1 cellular context compared by ENCODE assay signal in the genomic region with DNA sequence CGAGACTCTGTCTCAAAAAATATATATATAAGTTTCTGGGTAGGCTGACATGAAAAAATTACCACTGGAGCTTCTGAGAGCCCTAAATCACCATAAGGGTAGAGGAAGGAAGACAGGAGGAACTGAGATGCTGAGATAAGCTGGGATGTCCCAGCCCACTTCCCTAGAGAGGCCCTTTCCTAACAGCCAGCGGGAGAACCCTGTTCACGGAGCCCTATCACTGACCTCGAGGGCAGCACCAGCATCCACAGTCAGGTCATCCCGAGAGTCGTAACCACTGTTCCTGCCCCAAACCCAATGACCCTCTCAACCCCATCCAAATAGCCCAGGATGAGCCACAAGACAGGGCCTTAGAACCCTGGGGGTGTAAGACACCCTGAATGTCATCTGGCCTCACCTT.
TF ChIP-seq lines count a peak whose summit lies in the region.

No MANE protein-coding gene starts in this region.

TF ChIP-seq in K562, 482 proteins besides CTCF, POLR2A, EP300 and RAD21 (continued from another document and continues in another):
- TF ChIP-seq, protein P1, sequence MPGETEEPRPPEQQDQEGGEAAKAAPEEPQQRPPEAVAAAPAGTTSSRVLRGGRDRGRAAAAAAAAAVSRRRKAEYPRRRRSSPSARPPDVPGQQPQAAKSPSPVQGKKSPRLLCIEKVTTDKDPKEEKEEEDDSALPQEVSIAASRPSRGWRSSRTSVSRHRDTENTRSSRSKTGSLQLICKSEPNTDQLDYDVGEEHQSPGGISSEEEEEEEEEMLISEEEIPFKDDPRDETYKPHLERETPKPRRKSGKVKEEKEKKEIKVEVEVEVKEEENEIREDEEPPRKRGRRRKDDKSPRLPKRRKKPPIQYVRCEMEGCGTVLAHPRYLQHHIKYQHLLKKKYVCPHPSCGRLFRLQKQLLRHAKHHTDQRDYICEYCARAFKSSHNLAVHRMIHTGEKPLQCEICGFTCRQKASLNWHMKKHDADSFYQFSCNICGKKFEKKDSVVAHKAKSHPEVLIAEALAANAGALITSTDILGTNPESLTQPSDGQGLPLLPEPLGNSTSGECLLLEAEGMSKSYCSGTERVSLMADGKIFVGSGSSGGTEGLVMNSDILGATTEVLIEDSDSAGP (CRISPR knock-in tag; IDR thresholded peaks at IDR 0.05), result no peak
- TF ChIP-seq, protein P2, sequence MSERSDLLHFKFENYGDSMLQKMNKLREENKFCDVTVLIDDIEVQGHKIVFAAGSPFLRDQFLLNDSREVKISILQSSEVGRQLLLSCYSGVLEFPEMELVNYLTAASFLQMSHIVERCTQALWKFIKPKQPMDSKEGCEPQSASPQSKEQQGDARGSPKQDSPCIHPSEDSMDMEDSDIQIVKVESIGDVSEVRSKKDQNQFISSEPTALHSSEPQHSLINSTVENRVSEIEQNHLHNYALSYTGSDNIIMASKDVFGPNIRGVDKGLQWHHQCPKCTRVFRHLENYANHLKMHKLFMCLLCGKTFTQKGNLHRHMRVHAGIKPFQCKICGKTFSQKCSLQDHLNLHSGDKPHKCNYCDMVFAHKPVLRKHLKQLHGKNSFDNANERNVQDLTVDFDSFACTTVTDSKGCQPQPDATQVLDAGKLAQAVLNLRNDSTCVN (CRISPR knock-in tag; IDR thresholded peaks at IDR 0.05), result no peak
- TF ChIP-seq NCOA1 (IDR thresholded peaks at IDR 0.05; ENCODE audit: low read depth) (no peak), PTTG1 (tag; IDR thresholded peaks at IDR 0.05; ENCODE audit: low read depth) (no peak), PHB (CRISPR knock-in tag; IDR thresholded peaks at IDR 0.05) (no peak), ETS2 (tag; IDR thresholded peaks at IDR 0.05; ENCODE audit: borderline replicate concordance, poor library complexity, severe bottlenecking) (no peak), CTBP1 (IDR thresholded peaks at IDR 0.05; ENCODE audit: borderline replicate concordance) (peak; percentile 76; the same call in 1 of the 2 replicates), MYC (IDR thresholded peaks at IDR 0.05; ENCODE audit: low read depth, low read length) (no peak), MYC (CRISPR knock-in tag; IDR thresholded peaks at IDR 0.05; ENCODE audit: borderline replicate concordance, low read depth) (no peak), TSC22D4 (tag; IDR thresholded peaks at IDR 0.05) (no peak), WHSC1 (IDR thresholded peaks at IDR 0.05; ENCODE audit: low read length) (no peak), ZNF41 (CRISPR knock-in tag; conservative IDR thresholded peaks at IDR 0.05) (no peak), RFX5 (IDR thresholded peaks at IDR 0.05; ENCODE audit: low read depth, low read length) (no peak), HMGN3 (IDR thresholded peaks at IDR 0.05; ENCODE audit: borderline replicate concordance, extremely low read depth, insufficient read length, low read depth, low read length) (no peak), HIVEP1 (CRISPR knock-in tag; IDR thresholded peaks at IDR 0.05) (0 out of 2 replicates have a peak, but pooled peaks have one; percentile 22), ZNF583 (CRISPR knock-in tag; IDR thresholded peaks at IDR 0.05) (0 out of 2 replicates have a peak, but pooled peaks have one; percentile 40), TEAD1 (CRISPR knock-in tag; IDR thresholded peaks at IDR 0.05) (0 out of 4 replicates have a peak, but pooled peaks of 1 of the 2 experiments have one; percentile 32), SMAD4 (CRISPR knock-in tag; conservative IDR thresholded peaks at IDR 0.05) (peak; percentile 27; the same call in 1 of the 2 replicates), POLR2G (IDR thresholded peaks at IDR 0.05; ENCODE audit: low read depth, low read length) (no peak), NR2C2 (CRISPR knock-in tag; IDR thresholded peaks at IDR 0.05) (no peak), NR2C2 (tag; IDR thresholded peaks at IDR 0.05) (peak; percentile 32; the same call in 1 of the 2 replicates), SNIP1 (IDR thresholded peaks at IDR 0.05; ENCODE audit: low read depth) (no peak), HLTF (IDR thresholded peaks at IDR 0.05) (no peak), HDAC6 (IDR thresholded peaks at IDR 0.05; ENCODE audit: low read depth, low read length) (no peak), GABPA (tag; conservative IDR thresholded peaks at IDR 0.05; ENCODE audit: low read depth) (no peak), ZFX (CRISPR knock-in tag; IDR thresholded peaks at IDR 0.05) (no peak), STAT5A (IDR thresholded peaks at IDR 0.05; ENCODE audit: borderline replicate concordance, low read length) (no peak), HDAC3 (IDR thresholded peaks at IDR 0.05; ENCODE audit: borderline replicate concordance, partially characterized antibody) (no peak), POLR2H (tag; IDR thresholded peaks at IDR 0.05; ENCODE audit: low read depth) (no peak), ZNF780A (CRISPR knock-in tag; IDR thresholded peaks at IDR 0.05) (no peak), RBM25 (IDR thresholded peaks at IDR 0.05; ENCODE audit: low read depth, low read length, severe bottlenecking) (no peak), ZNF197 (CRISPR knock-in tag; IDR thresholded peaks at IDR 0.05; ENCODE audit: low read depth) (no peak), RCOR1 (IDR thresholded peaks at IDR 0.05; ENCODE audit: borderline replicate concordance in 1 of 2, low read depth in 2 of 2, low read length in 2 of 2) (peak in 1 of 2 experiments; percentile 52; a peak in 1 of 4 replicates), SRSF3 (IDR thresholded peaks at IDR 0.05; ENCODE audit: insufficient read depth, low read length) (no peak), SPI1 (IDR thresholded peaks at IDR 0.05; ENCODE audit: borderline replicate concordance, low read depth, low read length) (peak; percentile 87), CREB1 (IDR thresholded peaks at IDR 0.05) (no peak), CREB1 (CRISPR knock-in tag; IDR thresholded peaks at IDR 0.05) (no peak), CHD2 (IDR thresholded peaks at IDR 0.05; ENCODE audit: low read depth, low read length) (no peak), ESRRB (CRISPR knock-in tag; IDR thresholded peaks at IDR 0.05; ENCODE audit: borderline replicate concordance) (no peak), POLR2B (IDR thresholded peaks at IDR 0.05; ENCODE audit: low read depth, partially characterized antibody) (no peak)
- TF ChIP-seq, protein P3, sequence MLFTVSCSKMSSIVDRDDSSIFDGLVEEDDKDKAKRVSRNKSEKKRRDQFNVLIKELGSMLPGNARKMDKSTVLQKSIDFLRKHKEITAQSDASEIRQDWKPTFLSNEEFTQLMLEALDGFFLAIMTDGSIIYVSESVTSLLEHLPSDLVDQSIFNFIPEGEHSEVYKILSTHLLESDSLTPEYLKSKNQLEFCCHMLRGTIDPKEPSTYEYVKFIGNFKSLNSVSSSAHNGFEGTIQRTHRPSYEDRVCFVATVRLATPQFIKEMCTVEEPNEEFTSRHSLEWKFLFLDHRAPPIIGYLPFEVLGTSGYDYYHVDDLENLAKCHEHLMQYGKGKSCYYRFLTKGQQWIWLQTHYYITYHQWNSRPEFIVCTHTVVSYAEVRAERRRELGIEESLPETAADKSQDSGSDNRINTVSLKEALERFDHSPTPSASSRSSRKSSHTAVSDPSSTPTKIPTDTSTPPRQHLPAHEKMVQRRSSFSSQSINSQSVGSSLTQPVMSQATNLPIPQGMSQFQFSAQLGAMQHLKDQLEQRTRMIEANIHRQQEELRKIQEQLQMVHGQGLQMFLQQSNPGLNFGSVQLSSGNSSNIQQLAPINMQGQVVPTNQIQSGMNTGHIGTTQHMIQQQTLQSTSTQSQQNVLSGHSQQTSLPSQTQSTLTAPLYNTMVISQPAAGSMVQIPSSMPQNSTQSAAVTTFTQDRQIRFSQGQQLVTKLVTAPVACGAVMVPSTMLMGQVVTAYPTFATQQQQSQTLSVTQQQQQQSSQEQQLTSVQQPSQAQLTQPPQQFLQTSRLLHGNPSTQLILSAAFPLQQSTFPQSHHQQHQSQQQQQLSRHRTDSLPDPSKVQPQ (CRISPR knock-in tag; IDR thresholded peaks at IDR 0.05; ENCODE audit: borderline replicate concordance), result no peak
- TF ChIP-seq, protein P4, sequence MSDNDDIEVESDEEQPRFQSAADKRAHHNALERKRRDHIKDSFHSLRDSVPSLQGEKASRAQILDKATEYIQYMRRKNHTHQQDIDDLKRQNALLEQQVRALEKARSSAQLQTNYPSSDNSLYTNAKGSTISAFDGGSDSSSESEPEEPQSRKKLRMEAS (CRISPR knock-in tag; IDR thresholded peaks at IDR 0.05), result no peak
- TF ChIP-seq, protein P5, sequence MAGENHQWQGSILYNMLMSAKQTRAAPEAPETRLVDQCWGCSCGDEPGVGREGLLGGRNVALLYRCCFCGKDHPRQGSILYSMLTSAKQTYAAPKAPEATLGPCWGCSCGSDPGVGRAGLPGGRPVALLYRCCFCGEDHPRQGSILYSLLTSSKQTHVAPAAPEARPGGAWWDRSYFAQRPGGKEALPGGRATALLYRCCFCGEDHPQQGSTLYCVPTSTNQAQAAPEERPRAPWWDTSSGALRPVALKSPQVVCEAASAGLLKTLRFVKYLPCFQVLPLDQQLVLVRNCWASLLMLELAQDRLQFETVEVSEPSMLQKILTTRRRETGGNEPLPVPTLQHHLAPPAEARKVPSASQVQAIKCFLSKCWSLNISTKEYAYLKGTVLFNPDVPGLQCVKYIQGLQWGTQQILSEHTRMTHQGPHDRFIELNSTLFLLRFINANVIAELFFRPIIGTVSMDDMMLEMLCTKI (IDR thresholded peaks at IDR 0.05; ENCODE audit: partially characterized antibody), result no peak
- TF ChIP-seq, protein P6, sequence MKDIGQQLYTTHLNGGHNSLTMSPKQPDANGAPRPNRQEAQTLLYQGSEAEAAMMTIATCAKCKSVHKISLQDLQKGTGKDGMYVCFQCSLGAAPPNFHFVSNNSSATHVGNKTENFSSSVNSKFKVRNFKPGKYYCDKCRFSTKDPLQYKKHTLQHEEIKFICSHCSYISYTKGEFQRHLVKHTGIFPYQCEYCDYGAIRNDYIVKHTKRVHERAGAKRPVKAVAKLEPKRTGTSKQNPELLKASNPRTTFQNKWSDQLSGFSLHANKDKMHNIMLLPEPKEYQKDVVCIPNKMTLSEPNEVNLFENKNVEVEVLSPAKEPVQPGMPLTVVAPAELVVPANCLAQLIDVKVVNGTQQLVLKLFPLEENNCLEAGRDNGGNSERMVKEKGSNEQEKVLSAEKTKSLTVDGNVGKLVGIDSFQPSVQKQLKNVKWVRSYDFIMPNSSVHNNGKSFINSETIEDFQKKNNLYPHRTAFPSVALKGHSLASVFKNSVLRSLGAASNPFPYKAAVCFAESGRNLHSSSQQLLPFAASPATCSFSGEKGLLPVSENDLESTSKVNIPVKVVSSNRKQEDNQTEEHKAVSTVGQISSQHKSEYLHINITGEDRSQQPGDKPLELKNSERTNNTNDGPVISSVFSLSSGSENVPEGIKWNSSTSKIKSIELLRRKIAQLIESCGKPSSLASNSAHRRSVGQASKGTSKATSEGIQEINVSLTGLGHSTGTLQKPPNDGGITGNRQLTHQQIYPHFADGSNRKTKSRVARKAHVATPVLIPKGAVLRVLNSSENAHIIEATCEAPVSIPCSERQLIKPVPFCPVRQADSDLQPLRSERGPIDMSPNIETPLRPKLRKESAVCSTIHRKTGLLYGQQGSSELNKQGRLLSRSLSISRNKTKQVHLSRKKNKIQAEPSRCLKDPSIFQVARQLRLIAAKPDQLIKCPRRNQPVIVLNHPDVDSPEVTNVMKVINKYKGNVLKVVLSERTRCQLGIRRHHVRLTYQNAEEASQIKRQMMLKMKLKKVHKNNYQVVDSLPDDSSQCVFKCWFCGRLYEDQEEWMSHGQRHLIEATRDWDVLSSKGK (CRISPR knock-in tag; IDR thresholded peaks at IDR 0.05), result no peak
- TF ChIP-seq, protein P7, sequence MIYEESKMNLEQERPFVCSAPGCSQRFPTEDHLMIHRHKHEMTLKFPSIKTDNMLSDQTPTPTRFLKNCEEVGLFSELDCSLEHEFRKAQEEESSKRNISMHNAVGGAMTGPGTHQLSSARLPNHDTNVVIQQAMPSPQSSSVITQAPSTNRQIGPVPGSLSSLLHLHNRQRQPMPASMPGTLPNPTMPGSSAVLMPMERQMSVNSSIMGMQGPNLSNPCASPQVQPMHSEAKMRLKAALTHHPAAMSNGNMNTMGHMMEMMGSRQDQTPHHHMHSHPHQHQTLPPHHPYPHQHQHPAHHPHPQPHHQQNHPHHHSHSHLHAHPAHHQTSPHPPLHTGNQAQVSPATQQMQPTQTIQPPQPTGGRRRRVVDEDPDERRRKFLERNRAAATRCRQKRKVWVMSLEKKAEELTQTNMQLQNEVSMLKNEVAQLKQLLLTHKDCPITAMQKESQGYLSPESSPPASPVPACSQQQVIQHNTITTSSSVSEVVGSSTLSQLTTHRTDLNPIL (CRISPR knock-in tag; IDR thresholded peaks at IDR 0.05), result no peak
- TF ChIP-seq, protein P8, sequence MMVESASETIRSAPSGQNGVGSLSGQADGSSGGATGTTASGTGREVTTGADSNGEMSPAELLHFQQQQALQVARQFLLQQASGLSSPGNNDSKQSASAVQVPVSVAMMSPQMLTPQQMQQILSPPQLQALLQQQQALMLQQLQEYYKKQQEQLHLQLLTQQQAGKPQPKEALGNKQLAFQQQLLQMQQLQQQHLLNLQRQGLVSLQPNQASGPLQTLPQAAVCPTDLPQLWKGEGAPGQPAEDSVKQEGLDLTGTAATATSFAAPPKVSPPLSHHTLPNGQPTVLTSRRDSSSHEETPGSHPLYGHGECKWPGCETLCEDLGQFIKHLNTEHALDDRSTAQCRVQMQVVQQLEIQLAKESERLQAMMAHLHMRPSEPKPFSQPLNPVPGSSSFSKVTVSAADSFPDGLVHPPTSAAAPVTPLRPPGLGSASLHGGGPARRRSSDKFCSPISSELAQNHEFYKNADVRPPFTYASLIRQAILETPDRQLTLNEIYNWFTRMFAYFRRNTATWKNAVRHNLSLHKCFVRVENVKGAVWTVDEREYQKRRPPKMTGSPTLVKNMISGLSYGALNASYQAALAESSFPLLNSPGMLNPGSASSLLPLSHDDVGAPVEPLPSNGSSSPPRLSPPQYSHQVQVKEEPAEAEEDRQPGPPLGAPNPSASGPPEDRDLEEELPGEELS (CRISPR knock-in tag; IDR thresholded peaks at IDR 0.05; ENCODE audit: borderline replicate concordance), result no peak
- TF ChIP-seq, protein P9, sequence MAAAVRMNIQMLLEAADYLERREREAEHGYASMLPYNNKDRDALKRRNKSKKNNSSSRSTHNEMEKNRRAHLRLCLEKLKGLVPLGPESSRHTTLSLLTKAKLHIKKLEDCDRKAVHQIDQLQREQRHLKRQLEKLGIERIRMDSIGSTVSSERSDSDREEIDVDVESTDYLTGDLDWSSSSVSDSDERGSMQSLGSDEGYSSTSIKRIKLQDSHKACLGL (CRISPR knock-in tag; IDR thresholded peaks at IDR 0.05; ENCODE audit: borderline replicate concordance, poor library complexity, severe bottlenecking), result no peak
- TF ChIP-seq, protein P10, sequence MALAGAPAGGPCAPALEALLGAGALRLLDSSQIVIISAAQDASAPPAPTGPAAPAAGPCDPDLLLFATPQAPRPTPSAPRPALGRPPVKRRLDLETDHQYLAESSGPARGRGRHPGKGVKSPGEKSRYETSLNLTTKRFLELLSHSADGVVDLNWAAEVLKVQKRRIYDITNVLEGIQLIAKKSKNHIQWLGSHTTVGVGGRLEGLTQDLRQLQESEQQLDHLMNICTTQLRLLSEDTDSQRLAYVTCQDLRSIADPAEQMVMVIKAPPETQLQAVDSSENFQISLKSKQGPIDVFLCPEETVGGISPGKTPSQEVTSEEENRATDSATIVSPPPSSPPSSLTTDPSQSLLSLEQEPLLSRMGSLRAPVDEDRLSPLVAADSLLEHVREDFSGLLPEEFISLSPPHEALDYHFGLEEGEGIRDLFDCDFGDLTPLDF (CRISPR knock-in tag; IDR thresholded peaks at IDR 0.05), result no peak
